ENCODE assay signal across 16 cellular contexts in the genomic region with DNA sequence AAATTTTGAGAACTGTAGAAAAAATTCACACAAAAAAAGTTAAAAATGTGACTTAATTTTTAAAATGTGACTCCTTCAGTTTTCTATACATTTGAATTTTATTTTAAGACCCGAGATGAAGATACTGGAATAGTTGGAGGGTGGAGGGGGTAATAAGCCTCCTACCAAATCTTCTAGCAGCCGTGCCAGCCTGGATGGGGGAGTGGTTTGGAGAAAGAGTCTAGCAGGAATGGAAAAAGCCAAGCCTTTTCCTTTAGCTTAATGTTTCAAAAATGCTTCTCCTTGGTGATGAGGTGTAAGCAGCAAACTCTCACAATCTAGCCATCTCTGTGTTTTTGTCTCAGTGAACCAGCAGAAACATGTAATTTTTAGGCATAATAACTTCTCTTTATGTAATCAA.
"Had no signal": no experiment of that assay in that cellular context is flagged by ENCODE, and none has a peak within 500 bp of the region (broad histone marks: within the 10 kb centered on the region; RNA-seq: fewer than 3 reads in every experiment).

No MANE protein-coding gene starts in this region.

- H3K79me2 ChIP-seq: hepatocyte had no signal

- H3K4me1 Mint-ChIP-seq: endodermal cell had no signal

- H2AFZ ChIP-seq: hepatocyte had no signal

- H3K9me3 ChIP-seq: right atrium auricular region, SJCRH30, transverse colon had no signal

- H3K27ac ChIP-seq: brain microvascular endothelial cell, hepatocyte, right atrium auricular region, SJCRH30, transverse colon, VCaP had no signal

- H3K27ac Mint-ChIP-seq: endodermal cell had no signal

- H3K4me1 ChIP-seq: right atrium auricular region, SJCRH30 had no signal

- H3K27me3 ChIP-seq: brain microvascular endothelial cell, hepatocyte, right atrium auricular region, SJCRH30, transverse colon had no signal

- H3K4me3 ChIP-seq: hepatocyte, right atrium auricular region, SJCRH30, transverse colon had no signal

- H3K9me3 Mint-ChIP-seq: activated T-helper 1 cell treated with anti-CD3 and anti-CD28 coated beads, Interleukin-12 subunit alpha, Interleukin-12 subunit beta, Interleukin-2, Interleukin-4 antibody, amounts not matched to agents 30 ng/mL and 10 ng/mL and 1 ng/mL, durations not matched to agents 14 hours and 24 hours and 36 hours; dendritic cell treated with granulocyte-macrophage colony-stimulating factor and Interleukin-4, amounts not matched to agents 40 ng/mL and 50 ng/mL, for 4 days; endodermal cell had no signal

- H3K4me3 Mint-ChIP-seq: activated T-helper 1 cell treated with anti-CD3 and anti-CD28 coated beads, Interleukin-12 subunit alpha, Interleukin-12 subunit beta, Interleukin-2, Interleukin-4 antibody, amounts not matched to agents 30 ng/mL and 10 ng/mL and 1 ng/mL, durations not matched to agents 14 hours and 24 hours and 36 hours; dendritic cell treated with granulocyte-macrophage colony-stimulating factor and Interleukin-4, amounts not matched to agents 40 ng/mL and 50 ng/mL, for 4 days; endodermal cell had no signal

- H3K27me3 Mint-ChIP-seq: dendritic cell treated with granulocyte-macrophage colony-stimulating factor and Interleukin-4, amounts not matched to agents 40 ng/mL and 50 ng/mL, for 4 days had no signal

- DNase-seq: activated naive CD4-positive, alpha-beta T cell; amygdala; brain microvascular endothelial cell; cerebellar nuclear complex; endodermal cell; erythroblast; kidney glomerular epithelial cell; SJCRH30; small intestine; T1000; transverse colon had no signal

- H3K4me2 ChIP-seq: hepatocyte had no signal
